In genomic region chr12:54937376-54937775, GRCh38 we compare ENCODE assay signal across 1 cellular context.
TF ChIP-seq lines count a peak whose summit lies in the region.

No MANE protein-coding gene starts in this region.

TF ChIP-seq in K562, 482 proteins besides CTCF, POLR2A, EP300 and RAD21:
- TF ChIP-seq ZNF408 (CRISPR knock-in tag; IDR thresholded peaks at IDR 0.05; ENCODE audit: low read depth) (no peak), GATAD2B (IDR thresholded peaks at IDR 0.05; ENCODE audit: borderline replicate concordance) (no peak), ZNF609 (CRISPR knock-in tag; IDR thresholded peaks at IDR 0.05; ENCODE audit: borderline replicate concordance) (no peak), POLR3A (IDR thresholded peaks at IDR 0.05; ENCODE audit: borderline replicate concordance, extremely low read depth, insufficient read depth, insufficient read length) (no peak), ZNF212 (CRISPR knock-in tag; IDR thresholded peaks at IDR 0.05) (no peak), RCOR1 (IDR thresholded peaks at IDR 0.05; ENCODE audit: borderline replicate concordance in 1 of 2, low read depth in 2 of 2, low read length in 2 of 2) (no peak), CREB5 (CRISPR knock-in tag; IDR thresholded peaks at IDR 0.05) (no peak), NR3C1 (CRISPR knock-in tag; IDR thresholded peaks at IDR 0.05) (no peak), TCF15 (CRISPR knock-in tag; IDR thresholded peaks at IDR 0.05) (no peak), IRF9 (tag; IDR thresholded peaks at IDR 0.05) (no peak), ESRRA (IDR thresholded peaks at IDR 0.05; ENCODE audit: borderline replicate concordance, low read depth) (no peak), ZBTB11 (CRISPR knock-in tag; IDR thresholded peaks at IDR 0.05) (no peak), ZNF277 (CRISPR knock-in tag; IDR thresholded peaks at IDR 0.05; ENCODE audit: borderline replicate concordance) (no peak), TCF3 (CRISPR knock-in tag; IDR thresholded peaks at IDR 0.05) (no peak), HMG20A (CRISPR knock-in tag; conservative IDR thresholded peaks at IDR 0.05) (no peak), MLX (CRISPR knock-in tag; conservative IDR thresholded peaks at IDR 0.05) (no peak)
